Comparison of ENCODE assay signal across 8 cellular contexts in genomic region chr1:228081144-228081543, GRCh38. TPM values are rescaled to one million over a fixed set of nuclear protein-coding genes. Genes with fewer than 3 reads are reported as not detected.
DNase-seq lines count a peak whose midpoint lies in the region; ATAC-seq and TF ChIP-seq lines count a peak whose summit lies in the region.

No MANE protein-coding gene starts in this region.

- RAD21 ChIA-PET in HCT116 (lab: Charles Lee; ENCODE audit: low non-redundant PET in 1 of 2, low total read pairs in 2 of 2, uncharacterized antibody in 2 of 2, unreplicated experiment in 2 of 2), result interaction anchor here in 1 of 2 experiments (2.1 kb wide), 1 partner anchor 81 kb away, joined by 4 read pairs; no protein-coding TSS in a partner anchor

- H3K9me2 ChIP-seq in HCT116 (ENCODE audit: insufficient read depth), result no peaks in the 10 kb centered on the region

- no peak for TF ChIP-seq RAD21 in HCT116 (IDR thresholded peaks at IDR 0.05; ENCODE audit: low read depth)

- H3K9me3 Mint-ChIP-seq in activated CD4-positive, alpha-beta memory T cell treated with anti-CD3 and anti-CD28 coated beads, Interleukin-2, amount 10 ng/mL, durations not matched to agents 7 days and 5 days, result no peaks in the 10 kb centered on the region

- peaks cover 39% of the 10 kb centered on the region for H3K4me1 Mint-ChIP-seq in activated CD4-positive, alpha-beta memory T cell treated with anti-CD3 and anti-CD28 coated beads, Interleukin-2, amount 10 ng/mL, durations not matched to agents 7 days and 5 days

- peaks cover 30% of the 10 kb centered on the region for H3K36me3 Mint-ChIP-seq in activated CD4-positive, alpha-beta memory T cell treated with anti-CD3 and anti-CD28 coated beads, Interleukin-2, amount 10 ng/mL, durations not matched to agents 7 days and 5 days (ENCODE audit: low read depth)

- peak overlapping the region; percentile 63 for H3K27ac Mint-ChIP-seq in activated CD4-positive, alpha-beta memory T cell treated with anti-CD3 and anti-CD28 coated beads, Interleukin-2, amount 10 ng/mL, durations not matched to agents 7 days and 5 days

- no peak for DNase-seq in HCT116 (ENCODE audit: low read depth, low spot score)
- DNase-seq in activated CD4-positive, alpha-beta memory T cell treated with anti-CD3 and anti-CD28 coated beads, Interleukin-2, amount 10 ng/mL, durations not matched to agents 7 days and 5 days, result no peak
- no peak for DNase-seq in right atrium auricular region (ENCODE audit: low spot score)
- peak; percentile 83 for DNase-seq in spleen
- DNase-seq in NCI-H226, result no peak
- no peak for DNase-seq in SKM-1 treated with dmso at 0.1 percent for 144 hours (lab: John Stamatoyannopoulos, UW; ENCODE audit: unreplicated experiment)
- DNase-seq in NCI-H1436 (lab: John Stamatoyannopoulos, UW), result no peak
- DNase-seq in LoVo (ENCODE audit: low spot score), result no peak

- POLR2A ChIA-PET in HCT116 (lab: Charles Lee), result interaction anchor here (1.1 kb wide), 1 partner anchor 82 kb away, joined by 3 read pairs; no protein-coding TSS in a partner anchor
- POLR2A ChIA-PET in activated CD4-positive, alpha-beta memory T cell treated with anti-CD3 and anti-CD28 coated beads, Interleukin-2, amount 10 ng/mL, durations not matched to agents 7 days and 5 days (lab: Charles Lee), result interaction anchor here (0.7 to 4.8 kb wide), 10 partner anchors 8 to 376 kb away, joined by 3 to 39 read pairs (median 8); partner anchors contain the start of gene MRPL55

- H3K4me3 ChIP-seq in HCT116 (replicated peaks in 1 of 2; ENCODE audit: low read depth in 1 of 2, low read length in 2 of 2) (peak overlapping the region; percentile 94 to 99), right atrium auricular region (peak overlapping the region; percentile 78 to 100), spleen (peak overlapping the region; percentile 85 to 96 (median 92))

- TF ChIP-seq CTCF in HCT116 (IDR thresholded peaks at IDR 0.05 in 2 of 3, conservative IDR thresholded peaks at IDR 0.05 in 1 of 3; ENCODE audit: borderline replicate concordance in 1 of 3, insufficient read depth in 1 of 3, low read depth in 2 of 3, low read length in 2 of 3) (no peak), right atrium auricular region (IDR thresholded peaks at IDR 0.05) (no peak), spleen (IDR thresholded peaks at IDR 0.05 in 8 of 11, conservative IDR thresholded peaks at IDR 0.05 in 3 of 11) (no peak)

- H3K27me3 Mint-ChIP-seq in activated CD4-positive, alpha-beta memory T cell treated with anti-CD3 and anti-CD28 coated beads, Interleukin-2, amount 10 ng/mL, durations not matched to agents 7 days and 5 days, result no peaks in the 10 kb centered on the region

- H3K79me2 ChIP-seq in HCT116 (ENCODE audit: insufficient read depth, low read length), result peaks cover 68% of the 10 kb centered on the region

- no TSS peak for BruUV-seq in HCT116 (replicated peaks; lab: Mats Ljungman, UMichigan)

- peaks cover 17% of the 10 kb centered on the region for H4K20me1 ChIP-seq in HCT116 (ENCODE audit: insufficient read depth)

- H3K36me3 ChIP-seq in HCT116 (ENCODE audit: control insufficient read depth in 1 of 2, insufficient read depth in 2 of 2, low read length in 2 of 2) (peaks cover 0 to 15% of the 10 kb centered on the region in 2 experiments; a peak in 1 of 4 replicates), right atrium auricular region (peaks cover 7% of the 10 kb centered on the region), spleen (no peaks in the 10 kb centered on the region)

- H3K9me3 ChIP-seq in HCT116 (ENCODE audit: control insufficient read depth in 1 of 2, insufficient read depth in 1 of 2, low read depth in 1 of 2, low read length in 2 of 2) (no peaks in the 10 kb centered on the region), right atrium auricular region (no peaks in the 10 kb centered on the region), spleen (no peaks in the 10 kb centered on the region)

- CTCF ChIA-PET in HCT116 (lab: Charles Lee), result interaction anchor here (1.3 kb wide), 1 partner anchor 10 kb away, joined by 3 read pairs; no protein-coding TSS in a partner anchor
- CTCF ChIA-PET in activated CD4-positive, alpha-beta memory T cell treated with anti-CD3 and anti-CD28 coated beads, Interleukin-2, amount 10 ng/mL, durations not matched to agents 7 days and 5 days (lab: Charles Lee), result interaction anchor here (1.5 kb wide), 1 partner anchor 82 kb away, joined by 4 read pairs; no protein-coding TSS in a partner anchor

- TF ChIP-seq POLR2A in HCT116 (IDR thresholded peaks at IDR 0.05; ENCODE audit: borderline replicate concordance, extremely low read depth, insufficient read depth, insufficient read length) (no peak), spleen (IDR thresholded peaks at IDR 0.05) (no peak)

- H3K4me3 Mint-ChIP-seq in activated CD4-positive, alpha-beta memory T cell treated with anti-CD3 and anti-CD28 coated beads, Interleukin-2, amount 10 ng/mL, durations not matched to agents 7 days and 5 days, result peak overlapping the region; percentile 82

- peaks cover 8 to 34% of the 10 kb centered on the region in 2 experiments; a peak in 3 of 4 replicates for H3K4me1 ChIP-seq in HCT116 (ENCODE audit: control insufficient read depth in 1 of 2, insufficient read depth in 2 of 2, low read length in 2 of 2)
- H3K4me1 ChIP-seq in right atrium auricular region, result peaks cover 0 to 41% of the 10 kb centered on the region in 2 donors
- H3K4me1 ChIP-seq in spleen, result peaks cover 28 to 71% (median 51%) of the 10 kb centered on the region in 6 donors

- peak overlapping the region; percentile 100 for H3K9ac ChIP-seq in HCT116 (ENCODE audit: low read length)

- H3K27me3 ChIP-seq in HCT116 (ENCODE audit: insufficient read depth, low read length) (no peaks in the 10 kb centered on the region), right atrium auricular region (no peaks in the 10 kb centered on the region), spleen (replicated peaks in 1 of 7) (no peaks in the 10 kb centered on the region)

- no peak overlapping the region for H2AFZ ChIP-seq in HCT116 (ENCODE audit: low read depth, low read length, poor library complexity, severe bottlenecking)

- intact Hi-C loops in HCT116 (cut with micrococcal nuclease), result no loop called here
- intact Hi-C loops in spleen (cut with DNase I; ENCODE audit: low total_unique reads), result no loop called here

- peak overlapping the region; percentile 92 for H3K27ac ChIP-seq in HCT116 (ENCODE audit: low read depth, low read length)
- H3K27ac ChIP-seq in right atrium auricular region, result peak overlapping the region in 1 of 2 donors; percentile 97
- peak overlapping the region in 2 of 8 donors; percentile 99 to 100 for H3K27ac ChIP-seq in spleen

- WGBS in spleen, 5 donors, result 70 to 82% (median 77%) methylated on average over 7 of the region's 7 CpGs

- no peak for ATAC-seq in HCT116

- peak overlapping the region; percentile 96 for H3K4me2 ChIP-seq in HCT116 (ENCODE audit: low read length)

TF ChIP-seq in HCT116, 20 proteins besides CTCF, POLR2A, EP300 and RAD21 (continues in another document):
- TF ChIP-seq ZNF274 (IDR thresholded peaks at IDR 0.05; ENCODE audit: low read depth, low read length) (no peak), SIN3A (IDR thresholded peaks at IDR 0.05; ENCODE audit: low read depth) (no peak), POLR2AphosphoS5 (IDR thresholded peaks at IDR 0.05; ENCODE audit: low read depth, low read length) (no peak), EZH2 (IDR thresholded peaks at IDR 0.05) (no peak), TCF7L2 (IDR thresholded peaks at IDR 0.05; ENCODE audit: borderline replicate concordance, extremely low read depth, insufficient read depth, insufficient read length) (no peak), SRF (IDR thresholded peaks at IDR 0.05; ENCODE audit: low read depth) (no peak), CEBPB (IDR thresholded peaks at IDR 0.05; ENCODE audit: low read depth) (no peak), ZFX (IDR thresholded peaks at IDR 0.05) (no peak), FOSL1 (IDR thresholded peaks at IDR 0.05; ENCODE audit: low read depth) (no peak), CBX3 (IDR thresholded peaks at IDR 0.05; ENCODE audit: low read depth) (no peak)

RNA-seq across cellular contexts. Expression of gene ARF1, which starts 1.4 kb away (rescaled TPM):
- total RNA-seq in HCT116 (2021; ENCODE audit: unreplicated experiment) (394 TPM), right atrium auricular region (100 to 1,000 TPM; 375 to 422 TPM), spleen (100 to 1,000 TPM; 302 to 387 (median 338) TPM)
- polyA plus RNA-seq in HCT116 (2012), result 538 and 832 TPM in 2 replicates
- total RNA-seq in activated CD4-positive, alpha-beta memory T cell treated with anti-CD3 and anti-CD28 coated beads, Interleukin-2, amount 10 ng/mL, durations not matched to agents 7 days and 5 days, result 100 to 1,000 TPM; 368 to 376 TPM
- 100 to 1,000 TPM; 150 to 282 (median 231) TPM for polyA plus RNA-seq in spleen

RNA-seq across cellular contexts. Expression of gene C1orf35, which starts 22.0 kb away (rescaled TPM):
- 26.1 TPM for total RNA-seq in HCT116 (2021; ENCODE audit: unreplicated experiment)
- polyA plus RNA-seq in HCT116 (2012), result 19.2 and 19.3 TPM in 2 replicates
- 10 to 100 TPM; 17.8 to 18.9 TPM for total RNA-seq in activated CD4-positive, alpha-beta memory T cell treated with anti-CD3 and anti-CD28 coated beads, Interleukin-2, amount 10 ng/mL, durations not matched to agents 7 days and 5 days
- 1 to 10 TPM; 4.5 to 4.9 TPM for total RNA-seq in right atrium auricular region
- 10 to 100 TPM in 6 of 7 donors, 1 to 10 TPM in 1; 7.3 to 14.2 (median 11.9) TPM for total RNA-seq in spleen
- 10 to 100 TPM; 18.7 to 23.4 (median 21.7) TPM for polyA plus RNA-seq in spleen

RNA-seq across cellular contexts. Expression of gene MRPL55, which starts 28.0 kb away (rescaled TPM):
- 57.1 TPM for total RNA-seq in HCT116 (2021; ENCODE audit: unreplicated experiment)
- polyA plus RNA-seq in HCT116 (2012), result 91.7 and 124 TPM in 2 replicates
- 10 to 100 TPM; 43.1 to 43.9 TPM for total RNA-seq in activated CD4-positive, alpha-beta memory T cell treated with anti-CD3 and anti-CD28 coated beads, Interleukin-2, amount 10 ng/mL, durations not matched to agents 7 days and 5 days
- 10 to 100 TPM; 76.6 to 81.2 TPM for total RNA-seq in right atrium auricular region
- 100 to 1,000 TPM in 1 of 7 donors, 10 to 100 TPM in 6; 32.3 to 103 (median 39.0) TPM for total RNA-seq in spleen
- polyA plus RNA-seq in spleen, result 100 to 1,000 TPM in 2 of 3 donors, 10 to 100 TPM in 1; 95.2 to 114 (median 111) TPM

RNA-seq across cellular contexts. Expression of gene GUK1, which starts 58.9 kb away (rescaled TPM):
- total RNA-seq in HCT116 (2021; ENCODE audit: unreplicated experiment) (145 TPM), right atrium auricular region (100 to 1,000 TPM; 179 to 277 TPM), spleen (100 to 1,000 TPM; 167 to 218 (median 186) TPM)
- 238 and 297 TPM in 2 replicates for polyA plus RNA-seq in HCT116 (2012)
- total RNA-seq in activated CD4-positive, alpha-beta memory T cell treated with anti-CD3 and anti-CD28 coated beads, Interleukin-2, amount 10 ng/mL, durations not matched to agents 7 days and 5 days, result 100 to 1,000 TPM; 280 to 284 TPM
- polyA plus RNA-seq in spleen, result 100 to 1,000 TPM; 279 to 499 (median 316) TPM
